Comparison of ENCODE assay signal across 9 cellular contexts in genomic region chr1:151251656-151252470, GRCh38. TPM values are rescaled to one million over a fixed set of nuclear protein-coding genes. Genes with fewer than 3 reads are reported as not detected.
A peak's percentile ranks its signal among the peaks of the same experiment; 100 is the strongest.
DNase-seq lines count a peak whose midpoint lies in the region; ATAC-seq and TF ChIP-seq lines count a peak whose summit lies in the region.
"Had no signal": no experiment of that assay in that cellular context is flagged by ENCODE, and none has a peak within 500 bp of the region (broad histone marks: within the 10 kb centered on the region; RNA-seq: fewer than 3 reads in every experiment).

No MANE protein-coding gene starts in this region.

- no peak overlapping the region for H3K4me2 ChIP-seq in SK-N-SH

- CTCF ChIA-PET in SK-N-SH (lab: Yijun Ruan, JAX): interaction anchor here (0.5 to 3.7 kb wide), 39 partner anchors 8 to 382 kb away, joined by 3 to 27 read pairs (median 4); partner anchors contain the start of genes C1orf56, SNX27, TMOD4 and VPS72

- POLR2A ChIA-PET in SK-N-SH (lab: Yijun Ruan, JAX): interaction anchor here (1.2 to 1.4 kb wide), 2 partner anchors 56 to 62 kb away, joined by 3 to 6 read pairs; partner anchors contain the start of gene VPS72

- H4K20me1 ChIP-seq in SK-N-SH (ENCODE audit: insufficient read depth): no peaks in the 10 kb centered on the region

- H3K36me3 ChIP-seq in SK-N-SH (replicated peaks in 1 of 2; ENCODE audit: control insufficient read depth in 1 of 2, insufficient read depth in 2 of 2, low read length in 1 of 2) (peaks cover 28 to 36% of the 10 kb centered on the region in 2 experiments), cardiac muscle cell (peaks cover 26% of the 10 kb centered on the region)

- peaks cover 66% of the 10 kb centered on the region for H3F3A ChIP-seq in SK-N-SH (replicated peaks; ENCODE audit: insufficient read depth)

- 56% methylated on average over 16 of the region's 16 CpGs for WGBS in SK-N-SH (ENCODE audit: low lambda C conversion rate)

- H3K79me2 ChIP-seq in SK-N-SH (ENCODE audit: insufficient read depth): peaks cover 25% of the 10 kb centered on the region

- no peak overlapping the region for H2AFZ ChIP-seq in SK-N-SH (ENCODE audit: low read depth)

- no peak overlapping the region for H3K4me3 Mint-ChIP-seq in activated naive CD8-positive, alpha-beta T cell treated with anti-CD3 and anti-CD28 coated beads for 36 hours
- H3K4me3 Mint-ChIP-seq: stimulated activated naive CD8-positive, alpha-beta T cell treated with anti-CD3 and anti-CD28 coated beads, Interleukin-15, Interleukin-2, amounts not matched to agents 100 ng/mL and 50 ng/mL, for 24 hours had no signal

- no peaks in the 10 kb centered on the region for H3K9me3 ChIP-seq in SK-N-SH
- H3K9me3 ChIP-seq in cardiac muscle cell (ENCODE audit: low read depth): no peaks in the 10 kb centered on the region

- H3K9me3 Mint-ChIP-seq in activated naive CD8-positive, alpha-beta T cell treated with anti-CD3 and anti-CD28 coated beads for 36 hours: no peaks in the 10 kb centered on the region
- H3K9me3 Mint-ChIP-seq: stimulated activated naive CD8-positive, alpha-beta T cell treated with anti-CD3 and anti-CD28 coated beads, Interleukin-15, Interleukin-2, amounts not matched to agents 100 ng/mL and 50 ng/mL, for 24 hours had no signal

- no peak for ATAC-seq in GM18520 (IDR thresholded peaks at IDR 0.05; ENCODE audit: unreplicated experiment)

- no peaks in the 10 kb centered on the region for H3K27me3 ChIP-seq in SK-N-SH (ENCODE audit: insufficient read depth)
- H3K27me3 ChIP-seq in cardiac muscle cell: no peaks in the 10 kb centered on the region

- DNase-seq in 8988T (peak; percentile 61), GM13977 (ENCODE audit: low spot score) (peak; percentile 81), NCI-H128 (lab: John Stamatoyannopoulos, UW; ENCODE audit: unreplicated experiment) (peak; percentile 53), SK-N-SH (peak; percentile 74), cardiac muscle cell (ENCODE audit: low read depth in 1 of 2, low spot score in 1 of 2) (peak; percentile 84 to 86), putamen (ENCODE audit: low spot score) (peak; percentile 58)
- peak; percentile 37 for DNase-seq in activated naive CD8-positive, alpha-beta T cell treated with anti-CD3 and anti-CD28 coated beads for 36 hours

- no peak overlapping the region; a peak in 1 of 4 replicates for H3K4me3 ChIP-seq in SK-N-SH (ENCODE audit: low read depth in 2 of 2, low read length in 1 of 2)
- H3K4me3 ChIP-seq in cardiac muscle cell: no peak overlapping the region

- H3K36me3 Mint-ChIP-seq in activated naive CD8-positive, alpha-beta T cell treated with anti-CD3 and anti-CD28 coated beads for 36 hours: peaks cover 16% of the 10 kb centered on the region

- peaks cover 0 to 4% of the 10 kb centered on the region in 2 experiments; a peak in 1 of 4 replicates for H3K4me1 ChIP-seq in SK-N-SH (ENCODE audit: control insufficient read depth in 1 of 2, insufficient read depth in 2 of 2, low read depth in 1 of 2, low read length in 1 of 2)
- H3K4me1 ChIP-seq in cardiac muscle cell (ENCODE audit: low read depth): peaks cover 7% of the 10 kb centered on the region

- no peak for TF ChIP-seq EP300 in SK-N-SH (IDR thresholded peaks at IDR 0.05; ENCODE audit: borderline replicate concordance in 1 of 2, low read depth in 1 of 2, low read length in 1 of 2)

- in situ Hi-C loops in GM13977 (cut with MboI; ENCODE audit: low pct_unique_long_range_greater_than_20kb, low sequenced_read_pairs, unreplicated experiment): no loop called here

- peaks cover 14% of the 10 kb centered on the region for H3K4me1 Mint-ChIP-seq in activated naive CD8-positive, alpha-beta T cell treated with anti-CD3 and anti-CD28 coated beads for 36 hours

- H3K9me2 ChIP-seq in SK-N-SH: no peaks in the 10 kb centered on the region

- H3K27ac ChIP-seq in SK-N-SH (ENCODE audit: low read depth in 2 of 2, low read length in 1 of 2) (peak overlapping the region in 1 of 2 experiments; percentile 28; a peak in 2 of 4 replicates), cardiac muscle cell (no peak overlapping the region)

- no peaks in the 10 kb centered on the region for H3K27me3 Mint-ChIP-seq in activated naive CD8-positive, alpha-beta T cell treated with anti-CD3 and anti-CD28 coated beads for 36 hours
- H3K27me3 Mint-ChIP-seq: stimulated activated naive CD8-positive, alpha-beta T cell treated with anti-CD3 and anti-CD28 coated beads, Interleukin-15, Interleukin-2, amounts not matched to agents 100 ng/mL and 50 ng/mL, for 24 hours had no signal

- H3K9ac ChIP-seq in SK-N-SH: no peak overlapping the region

- peak; percentile 80 for TF ChIP-seq CTCF in GM13977 (IDR thresholded peaks at IDR 0.05; ENCODE audit: extremely low read depth, insufficient read depth, missing control alignments)
- TF ChIP-seq CTCF in SK-N-SH (IDR thresholded peaks at IDR 0.05): peak; percentile 96
- TF ChIP-seq CTCF in cardiac muscle cell (IDR thresholded peaks at IDR 0.05; ENCODE audit: low read depth, low read length): peak; percentile 89

- H3K27ac Mint-ChIP-seq in activated naive CD8-positive, alpha-beta T cell treated with anti-CD3 and anti-CD28 coated beads for 36 hours: no peak overlapping the region
- H3K27ac Mint-ChIP-seq: stimulated activated naive CD8-positive, alpha-beta T cell treated with anti-CD3 and anti-CD28 coated beads, Interleukin-15, Interleukin-2, amounts not matched to agents 100 ng/mL and 50 ng/mL, for 24 hours had no signal

- peak; percentile 80 for TF ChIP-seq RAD21 in SK-N-SH (IDR thresholded peaks at IDR 0.05; ENCODE audit: low read length)

TF ChIP-seq in SK-N-SH, 30 proteins besides CTCF, POLR2A, EP300 and RAD21:
- TF ChIP-seq MXI1 (IDR thresholded peaks at IDR 0.05; ENCODE audit: low read depth, low read length) (0 out of 2 replicates have a peak, but pooled peaks have one; percentile 27), RFX5 (IDR thresholded peaks at IDR 0.05; ENCODE audit: low read length) (no peak), PBX3 (IDR thresholded peaks at IDR 0.05) (0 out of 2 replicates have a peak, but pooled peaks have one; percentile 40), NFIC (IDR thresholded peaks at IDR 0.05; ENCODE audit: borderline replicate concordance) (no peak), SMC3 (IDR thresholded peaks at IDR 0.05; ENCODE audit: low read depth, low read length) (peak; percentile 62)

RNA-seq across cellular contexts. Expression of gene PSMD4, which starts 2.7 kb away (rescaled TPM):
- 419 and 518 TPM in 2 replicates for polyA plus RNA-seq in SK-N-SH (2012; rRNA removed)
- polyA plus RNA-seq in SK-N-SH (2012; cell fraction: cytosol; rRNA removed): 388 and 427 TPM in 2 replicates
- polyA plus RNA-seq in SK-N-SH (2012; cell fraction: nucleus; rRNA removed): 294 and 298 TPM in 2 replicates
- total RNA-seq in activated naive CD8-positive, alpha-beta T cell treated with anti-CD3 and anti-CD28 coated beads for 36 hours: 100 to 1,000 TPM; 217 to 249 TPM
- total RNA-seq in cardiac muscle cell: 140 and 199 TPM in 2 replicates
- 246 and 277 TPM in 2 replicates for polyA plus RNA-seq in cardiac muscle cell

RNA-seq across cellular contexts. Expression of gene ZNF687, which starts 30.2 kb away (rescaled TPM):
- polyA plus RNA-seq in SK-N-SH (2012; rRNA removed): 14.6 and 15.8 TPM in 2 replicates
- 3.9 and 6.8 TPM in 2 replicates for polyA plus RNA-seq in SK-N-SH (2012; cell fraction: cytosol; rRNA removed)
- polyA plus RNA-seq in SK-N-SH (2012; cell fraction: nucleus; rRNA removed): 23.5 and 29.2 TPM in 2 replicates
- total RNA-seq in activated naive CD8-positive, alpha-beta T cell treated with anti-CD3 and anti-CD28 coated beads for 36 hours: 10 to 100 TPM; 27.0 to 29.9 TPM
- 31.9 and 48.5 TPM in 2 replicates for total RNA-seq in cardiac muscle cell
- polyA plus RNA-seq in cardiac muscle cell: 3.6 and 5.4 TPM in 2 replicates

RNA-seq across cellular contexts. Expression of gene PIP5K1A, which starts 53.5 kb away (rescaled TPM):
- polyA plus RNA-seq in SK-N-SH (2012; rRNA removed) (66.0 and 94.1 TPM in 2 replicates), cardiac muscle cell (21.6 and 28.8 TPM in 2 replicates)
- 63.4 and 71.2 TPM in 2 replicates for polyA plus RNA-seq in SK-N-SH (2012; cell fraction: cytosol; rRNA removed)
- polyA plus RNA-seq in SK-N-SH (2012; cell fraction: nucleus; rRNA removed): 75.3 and 136 TPM in 2 replicates
- total RNA-seq in activated naive CD8-positive, alpha-beta T cell treated with anti-CD3 and anti-CD28 coated beads for 36 hours: 10 to 100 TPM; 70.0 to 72.3 TPM
- total RNA-seq in cardiac muscle cell: 36.4 and 91.3 TPM in 2 replicates
